Comparison of ENCODE assay signal across 23 cellular contexts in genomic region chr6:169755162-169755561, GRCh38.
"Had no signal": no experiment of that assay in that cellular context is flagged by ENCODE, and none has a peak within 500 bp of the region (broad histone marks: within the 10 kb centered on the region; RNA-seq: fewer than 3 reads in every experiment).

No MANE protein-coding gene starts in this region.

- H2AFZ ChIP-seq: parathyroid adenoma had no signal

- H3K27me3 ChIP-seq: dorsolateral prefrontal cortex, right atrium auricular region, spleen, tibial nerve, upper lobe of left lung had no signal

- H3K9ac ChIP-seq: parathyroid adenoma had no signal

- H3K79me2 ChIP-seq: parathyroid adenoma had no signal

- H3K27ac Mint-ChIP-seq: immature natural killer cell; natural killer cell; stimulated activated naive B cell treated with anti-CD40 and anti-IgM and Interleukin-4, amounts not matched to agents 10 μg/mL and 1 μg/mL and 100 μg/mL, for 72 hours; stimulated activated naive CD8-positive, alpha-beta T cell treated with anti-CD3 and anti-CD28 coated beads, Interleukin-15, Interleukin-2, amounts not matched to agents 100 ng/mL and 50 ng/mL, for 24 hours had no signal

- H3K4me3 ChIP-seq: dorsolateral prefrontal cortex, lower lobe of right lung, prostate gland, right atrium auricular region, skin epidermis, spleen, thoracic aorta, tibial nerve, upper lobe of left lung had no signal

- H3K9me3 Mint-ChIP-seq: immature natural killer cell; natural killer cell; neural crest cell; stimulated activated naive B cell treated with anti-CD40 and anti-IgM and Interleukin-4, amounts not matched to agents 10 μg/mL and 1 μg/mL and 100 μg/mL, for 72 hours; stimulated activated naive CD8-positive, alpha-beta T cell treated with anti-CD3 and anti-CD28 coated beads, Interleukin-15, Interleukin-2, amounts not matched to agents 100 ng/mL and 50 ng/mL, for 24 hours had no signal

- ATAC-seq: left ventricle myocardium superior; lower lobe of right lung; natural killer cell; stimulated activated naive B cell treated with anti-CD40 and anti-IgM and Interleukin-4, amounts not matched to agents 10 μg/mL and 1 μg/mL and 100 μg/mL, for 72 hours had no signal

- H3K27me3 Mint-ChIP-seq: stimulated activated naive B cell treated with anti-CD40 and anti-IgM and Interleukin-4, amounts not matched to agents 10 μg/mL and 1 μg/mL and 100 μg/mL, for 72 hours; stimulated activated naive CD8-positive, alpha-beta T cell treated with anti-CD3 and anti-CD28 coated beads, Interleukin-15, Interleukin-2, amounts not matched to agents 100 ng/mL and 50 ng/mL, for 24 hours had no signal

- H3K4me3 Mint-ChIP-seq: immature natural killer cell; natural killer cell; neural crest cell; stimulated activated naive B cell treated with anti-CD40 and anti-IgM and Interleukin-4, amounts not matched to agents 10 μg/mL and 1 μg/mL and 100 μg/mL, for 72 hours; stimulated activated naive CD8-positive, alpha-beta T cell treated with anti-CD3 and anti-CD28 coated beads, Interleukin-15, Interleukin-2, amounts not matched to agents 100 ng/mL and 50 ng/mL, for 24 hours had no signal

- FAIRE-seq: colon, urothelium cell line had no signal

- DNase-seq: dorsolateral prefrontal cortex; effector CD4-positive, alpha-beta T cell; hypothalamus; immature natural killer cell; islet precursor cell; kidney glomerular epithelial cell; left ventricle myocardium superior; lower lobe of right lung; natural killer cell; spleen; stimulated activated CD4-positive, alpha-beta T cell treated with anti-CD3 and anti-CD28 coated beads, Interleukin-4, amount 100 ng/mL, for 4 hours; stimulated activated naive B cell treated with anti-CD40 and anti-IgM and Interleukin-4, amounts not matched to agents 10 μg/mL and 1 μg/mL and 100 μg/mL, for 72 hours; upper lobe of left lung had no signal

- H3K27ac ChIP-seq: dorsolateral prefrontal cortex, lower lobe of right lung, parathyroid adenoma, prostate gland, right atrium auricular region, skin epidermis, spleen, thoracic aorta, tibial nerve, upper lobe of left lung had no signal

- H3K9me3 ChIP-seq: lower lobe of right lung, prostate gland, right atrium auricular region, spleen, thoracic aorta, tibial nerve, upper lobe of left lung had no signal
